Comparison of ENCODE assay signal across 27 cellular contexts in genomic region chr6:76703285-76703684, GRCh38.
"Had no signal": no experiment of that assay in that cellular context is flagged by ENCODE, and none has a peak within 500 bp of the region (broad histone marks: within the 10 kb centered on the region; RNA-seq: fewer than 3 reads in every experiment).

No MANE protein-coding gene starts in this region.

- H3K4me1 ChIP-seq: gastroesophageal sphincter, lower lobe of right lung, prostate gland, suprapubic skin, transverse colon had no signal

- ATAC-seq: esophagus mucosa; gastroesophageal sphincter; heart left ventricle; left ventricle myocardium superior; lower lobe of right lung; naive thymus-derived CD8-positive, alpha-beta T cell; sciatic nerve; stimulated activated naive CD8-positive, alpha-beta T cell treated with anti-CD3 and anti-CD28 coated beads, Interleukin-15, amount 100 ng/mL, for 72 hours had no signal

- H3K4me3 ChIP-seq: coronary artery, gastroesophageal sphincter, heart left ventricle, hepatocyte, lower lobe of right lung, prostate gland, right atrium auricular region, smooth muscle cell, suprapubic skin, transverse colon had no signal

- FAIRE-seq: endometrium had no signal

- H3K9me3 ChIP-seq: gastroesophageal sphincter, heart left ventricle, lower lobe of right lung, prostate gland, right atrium auricular region, suprapubic skin, transverse colon had no signal

- H3K27me3 ChIP-seq: gastroesophageal sphincter, heart left ventricle, hepatocyte, right atrium auricular region, suprapubic skin, transverse colon had no signal

- H3K36me3 ChIP-seq: gastroesophageal sphincter, heart left ventricle, lower lobe of right lung, prostate gland, right atrium auricular region, suprapubic skin, transverse colon had no signal

- DNase-seq: dermis blood vessel endothelial cell; effector memory CD4-positive, alpha-beta T cell; foreskin fibroblast; heart left ventricle; islet precursor cell; left ventricle myocardium superior; lower lobe of right lung; naive thymus-derived CD8-positive, alpha-beta T cell; nephron progenitor cell; nucleus accumbens; stimulated activated CD4-positive, alpha-beta T cell treated with anti-CD3 and anti-CD28 coated beads, Interleukin-12 subunit alpha, Interleukin-12 subunit beta, amount 100 ng/mL, for 4 hours; stimulated activated CD4-positive, alpha-beta T cell treated with anti-CD3 and anti-CD28 coated beads, Interleukin-1b, Interleukin-23, amount 100 ng/mL, for 48 hours; stimulated activated CD4-positive, alpha-beta T cell treated with anti-CD3 and anti-CD28 coated beads, Interleukin-4, amount 100 ng/mL, for 1 hour; stimulated activated CD8-positive, alpha-beta memory T cell treated with anti-CD3 and anti-CD28 coated beads, Interleukin-4, amount 100 ng/mL, for 48 hours; stimulated activated naive CD4-positive, alpha-beta T cell; stimulated activated naive CD8-positive, alpha-beta T cell treated with anti-CD3 and anti-CD28 coated beads, Interleukin-15, amount 100 ng/mL, for 72 hours; transverse colon had no signal

- H3K27ac ChIP-seq: coronary artery, gastroesophageal sphincter, heart left ventricle, hepatocyte, lower lobe of right lung, prostate gland, right atrium auricular region, suprapubic skin, transverse colon had no signal
